Comparison of ENCODE assay signal across 14 cellular contexts in genomic region chr14:100982764-100983163, GRCh38.
DNase-seq lines count a peak whose midpoint lies in the region; ATAC-seq, FAIRE-seq and TF ChIP-seq lines count a peak whose summit lies in the region.
"Had no signal": no experiment of that assay in that cellular context is flagged by ENCODE, and none has a peak within 500 bp of the region (broad histone marks: within the 10 kb centered on the region; RNA-seq: fewer than 3 reads in every experiment).

No MANE protein-coding gene starts in this region.

- H3K9me1 ChIP-seq in endothelial cell of umbilical vein (replicated peaks; ENCODE audit: control insufficient read depth, extremely low read depth, insufficient read depth, low read length): no peaks in the 10 kb centered on the region

- dilution Hi-C loops in endothelial cell of umbilical vein (cut with MboI; ENCODE audit: extremely low pct_ligation_motif_present, low sequenced_read_pairs): no loop called here

- CTCF ChIA-PET in HepG2 (lab: Yijun Ruan, JAX; ENCODE audit: low intra/inter-chr PET ratio, low total read pairs): no interaction called here
- CTCF ChIA-PET in RWPE1 (lab: Yijun Ruan, JAX): no interaction called here
- CTCF ChIA-PET in endothelial cell of umbilical vein (lab: Charles Lee): no interaction called here

- in situ Hi-C loops in HepG2 (cut with HindIII; ENCODE audit: extremely low pct_ligation_motif_present, low pct_unique_long_range_greater_than_20kb): no loop called here

- TF ChIP-seq EP300 in HepG2 (IDR thresholded peaks at IDR 0.05; ENCODE audit: low read depth in 2 of 2, low read length in 2 of 2) (no peak), HepG2 (CRISPR knock-in tag; IDR thresholded peaks at IDR 0.05; ENCODE audit: borderline replicate concordance) (no peak)

- H3K36me3 ChIP-seq in HepG2 (replicated peaks in 1 of 2; ENCODE audit: control insufficient read depth in 1 of 2, insufficient read depth in 2 of 2, low read length in 2 of 2) (no peaks in the 10 kb centered on the region), right lobe of liver (no peaks in the 10 kb centered on the region), endothelial cell of umbilical vein (ENCODE audit: control insufficient read depth in 2 of 2, extremely low read depth in 1 of 2, insufficient read depth in 2 of 2, low read length in 2 of 2) (peaks cover 0 to 2% of the 10 kb centered on the region in 2 experiments), smooth muscle cell (ENCODE audit: low read depth) (no peaks in the 10 kb centered on the region), pancreas (no peaks in the 10 kb centered on the region)

- TF ChIP-seq CTCF in HepG2 (CRISPR knock-in tag; IDR thresholded peaks at IDR 0.05) (no peak), right lobe of liver (IDR thresholded peaks at IDR 0.05) (no peak), RWPE1 (conservative IDR thresholded peaks at IDR 0.05; ENCODE audit: low read depth) (no peak), endothelial cell of umbilical vein (IDR thresholded peaks at IDR 0.05; ENCODE audit: extremely low read depth in 1 of 2, insufficient read depth in 1 of 2, low read depth in 1 of 2, low read length in 2 of 2) (no peak), smooth muscle cell (IDR thresholded peaks at IDR 0.05; ENCODE audit: borderline replicate concordance, insufficient read depth, poor library complexity, severe bottlenecking) (no peak), pancreas (IDR thresholded peaks at IDR 0.05) (no peak)

- intact Hi-C loops in HepG2 (cut with micrococcal nuclease; ENCODE audit: unreplicated experiment): no loop called here
- intact Hi-C loops in right lobe of liver (cut with DNase I): no loop called here
- intact Hi-C loops in endothelial cell of umbilical vein (cut with micrococcal nuclease): no loop called here
- intact Hi-C loops in pancreas (cut with DNase I): no loop called here

- H3K9ac ChIP-seq in HepG2 (ENCODE audit: insufficient read depth, low read depth, low read length) (no peak overlapping the region), endothelial cell of umbilical vein (replicated peaks; ENCODE audit: extremely low read depth, insufficient read depth, low read length) (no peak overlapping the region), smooth muscle cell (ENCODE audit: low read depth) (peak overlapping the region; percentile 93)

- no peak for TF ChIP-seq POLR2A in HepG2 (IDR thresholded peaks at IDR 0.05; ENCODE audit: insufficient read depth in 1 of 2, low read depth in 2 of 2, low read length in 2 of 2)
- no peak for TF ChIP-seq POLR2A in right lobe of liver (IDR thresholded peaks at IDR 0.05)
- no peak for TF ChIP-seq POLR2A in endothelial cell of umbilical vein (IDR thresholded peaks at IDR 0.05; ENCODE audit: low read depth, low read length)

- no peak overlapping the region for H3K4me2 ChIP-seq in HepG2 (ENCODE audit: low read depth, low read length)
- no peak overlapping the region for H3K4me2 ChIP-seq in endothelial cell of umbilical vein (ENCODE audit: insufficient read depth, low read length)
- peak overlapping the region; percentile 81 for H3K4me2 ChIP-seq in smooth muscle cell

- H3K9me3 ChIP-seq in HepG2 (ENCODE audit: low read length) (no peaks in the 10 kb centered on the region), right lobe of liver (no peaks in the 10 kb centered on the region), endothelial cell of umbilical vein (replicated peaks; ENCODE audit: control insufficient read depth, insufficient read depth, low read length) (no peaks in the 10 kb centered on the region), smooth muscle cell (replicated peaks; ENCODE audit: low read depth) (no peaks in the 10 kb centered on the region), pancreas (no peaks in the 10 kb centered on the region)

- H3K27me3 ChIP-seq in HepG2 (ENCODE audit: control insufficient read depth in 1 of 2, insufficient read depth in 2 of 2, low read length in 2 of 2) (no peaks in the 10 kb centered on the region), right lobe of liver (no peaks in the 10 kb centered on the region), endothelial cell of umbilical vein (ENCODE audit: control insufficient read depth in 2 of 2, insufficient read depth in 2 of 2, low read length in 2 of 2) (no peaks in the 10 kb centered on the region), smooth muscle cell (ENCODE audit: low read depth) (no peaks in the 10 kb centered on the region), pancreas (no peaks in the 10 kb centered on the region)

- DNase-seq in HepG2 (ENCODE audit: low spot score) (no peak), right lobe of liver (no peak), RWPE1 (ENCODE audit: low spot score) (peak; percentile 13), endothelial cell of umbilical vein (ENCODE audit: low read depth, low spot score) (no peak), smooth muscle cell (lab: John Stamatoyannopoulos, UW; ENCODE audit: unreplicated experiment) (no peak), glomerular visceral epithelial cell (ENCODE audit: extremely low spot score) (no peak), pancreas (no peak), medulla oblongata (ENCODE audit: extremely low spot score) (no peak)
- DNase-seq: COR-L47, NCI-H1417 treated with DMSO at 0.1 percent for 48 hours, NCI-H2029, NCI-H524 treated with DMSO at 0.1 percent for 48 hours had no signal

- POLR2A ChIA-PET in HepG2 (lab: Yijun Ruan, JAX) (no interaction called here), RWPE1 (lab: Yijun Ruan, JAX; ENCODE audit: low non-redundant PET) (no interaction called here), endothelial cell of umbilical vein (lab: Charles Lee) (no interaction called here)

- no TSS peak for BruUV-seq in HepG2 (replicated peaks; lab: Mats Ljungman, UMichigan)
- no TSS peak for BruUV-seq in endothelial cell of umbilical vein (replicated peaks; lab: Mats Ljungman, UMichigan)

- H3K4me3 ChIP-seq in HepG2 (replicated peaks in 1 of 3; ENCODE audit: insufficient read depth in 1 of 3, low read depth in 2 of 3, low read length in 3 of 3): no peak overlapping the region
- H3K4me3 ChIP-seq in right lobe of liver: no peak overlapping the region
- no peak overlapping the region for H3K4me3 ChIP-seq in endothelial cell of umbilical vein (replicated peaks in 1 of 3; ENCODE audit: insufficient read depth in 1 of 3, low read depth in 1 of 3, low read length in 3 of 3)
- no peak overlapping the region for H3K4me3 ChIP-seq in smooth muscle cell
- H3K4me3 ChIP-seq in pancreas: no peak overlapping the region
- H3K4me3 ChIP-seq: SK-N-MC had no signal

- H3F3A ChIP-seq in smooth muscle cell (ENCODE audit: low read depth): no peaks in the 10 kb centered on the region

- no peak for FAIRE-seq in HepG2 (lab: Jason Lieb, UNC)
- FAIRE-seq in endothelial cell of umbilical vein (lab: Jason Lieb, UNC): no peak
- no peak for FAIRE-seq in pancreas (lab: Jason Lieb, UNC)
- FAIRE-seq: GM12891 had no signal

- H2AFZ ChIP-seq in HepG2 (ENCODE audit: low read length) (no peak overlapping the region), endothelial cell of umbilical vein (ENCODE audit: low read depth, low read length) (no peak overlapping the region), smooth muscle cell (ENCODE audit: low read depth) (no peak overlapping the region)

- ATAC-seq in HepG2 (no peak), right lobe of liver (no peak), pancreas (no peak)

- TF ChIP-seq RAD21 in HepG2 (CRISPR knock-in tag; IDR thresholded peaks at IDR 0.05): no peak

- no peak overlapping the region for H3K27ac ChIP-seq in HepG2 (ENCODE audit: extremely low read length, insufficient read depth, low read length)
- H3K27ac ChIP-seq in right lobe of liver: no peak overlapping the region
- no peak overlapping the region for H3K27ac ChIP-seq in RWPE1
- no peak overlapping the region for H3K27ac ChIP-seq in endothelial cell of umbilical vein (ENCODE audit: insufficient read depth, low read depth, low read length)
- H3K27ac ChIP-seq in smooth muscle cell (ENCODE audit: low read depth): peak overlapping the region; percentile 98
- H3K27ac ChIP-seq in pancreas: no peak overlapping the region
- H3K27ac ChIP-seq: SK-N-MC had no signal

- 17% methylated on average over 6 of the region's 6 CpGs for WGBS in HepG2 (ENCODE audit: low lambda C conversion rate)
- WGBS in right lobe of liver (ENCODE audit: insufficient coverage, low coverage, low lambda C conversion rate, missing lambda C conversion rate): 57% methylated on average over 6 of the region's 6 CpGs
- 37% methylated on average over 6 of the region's 6 CpGs for WGBS in smooth muscle cell (ENCODE audit: low lambda C conversion rate)
- WGBS in pancreas, 2 donors: 73 to 80% methylated on average over 6 of the region's 6 CpGs

- H3K79me2 ChIP-seq in HepG2 (ENCODE audit: insufficient read depth, low read length) (no peaks in the 10 kb centered on the region), endothelial cell of umbilical vein (ENCODE audit: control insufficient read depth, insufficient read depth, low read length) (no peaks in the 10 kb centered on the region), smooth muscle cell (ENCODE audit: low read depth) (no peaks in the 10 kb centered on the region)

- H4K20me1 ChIP-seq in HepG2 (ENCODE audit: insufficient read depth, low read length) (no peaks in the 10 kb centered on the region), endothelial cell of umbilical vein (replicated peaks; ENCODE audit: control insufficient read depth, extremely low read depth, insufficient read depth, low read length) (no peaks in the 10 kb centered on the region), smooth muscle cell (ENCODE audit: low read depth) (no peaks in the 10 kb centered on the region)

- no peaks in the 10 kb centered on the region for H3K4me1 ChIP-seq in HepG2 (ENCODE audit: insufficient read depth, low read length)
- H3K4me1 ChIP-seq in right lobe of liver: no peaks in the 10 kb centered on the region
- peaks cover 4% of the 10 kb centered on the region for H3K4me1 ChIP-seq in endothelial cell of umbilical vein (ENCODE audit: control insufficient read depth, extremely low read depth, insufficient read depth, low read length)
- peaks cover 13% of the 10 kb centered on the region for H3K4me1 ChIP-seq in smooth muscle cell (ENCODE audit: low read depth)
- H3K4me1 ChIP-seq in pancreas: no peaks in the 10 kb centered on the region

TF ChIP-seq in HepG2, 621 proteins besides CTCF, POLR2A, EP300 and RAD21:
- TF ChIP-seq MED13 (CRISPR knock-in tag; IDR thresholded peaks at IDR 0.05) (no peak), FOSL2 (CRISPR knock-in tag; IDR thresholded peaks at IDR 0.05) (peak; percentile 12; the same call in 1 of the 2 replicates), FOXJ3 (CRISPR knock-in tag; IDR thresholded peaks at IDR 0.05; ENCODE audit: borderline replicate concordance) (no peak)
TF ChIP-seq in HepG2: peak in this region for 1.

TF ChIP-seq in endothelial cell of umbilical vein, 7 proteins besides CTCF, POLR2A, EP300 and RAD21 (continues in another document):
- peak; percentile 53 for TF ChIP-seq JUN (IDR thresholded peaks at IDR 0.05; ENCODE audit: borderline replicate concordance, insufficient read depth, insufficient read length, low read depth)
- TF ChIP-seq FOS (IDR thresholded peaks at IDR 0.05; ENCODE audit: borderline replicate concordance, insufficient read depth, low read length): peak; percentile 27
- no peak for TF ChIP-seq POLR2AphosphoS5 (IDR thresholded peaks at IDR 0.05; ENCODE audit: insufficient read depth, low read depth, low read length)
- TF ChIP-seq MAX (IDR thresholded peaks at IDR 0.05; ENCODE audit: insufficient read depth, insufficient read length): no peak
